In genomic region chr1:164685656-164686055, GRCh38 we compare ENCODE assay signal across 1 cellular context.
TF ChIP-seq lines count a peak whose summit lies in the region.

No MANE protein-coding gene starts in this region.

TF ChIP-seq in K562, 482 proteins besides CTCF, POLR2A, EP300 and RAD21 (continued from another document):
- TF ChIP-seq RERE (CRISPR knock-in tag; IDR thresholded peaks at IDR 0.05; ENCODE audit: borderline replicate concordance) (no peak), ZNF398 (CRISPR knock-in tag; IDR thresholded peaks at IDR 0.05) (no peak), RCOR1 (IDR thresholded peaks at IDR 0.05; ENCODE audit: borderline replicate concordance in 1 of 2, low read depth in 2 of 2, low read length in 2 of 2) (no peak), ZNF740 (CRISPR knock-in tag; IDR thresholded peaks at IDR 0.05) (no peak), ZNF740 (tag; IDR thresholded peaks at IDR 0.05) (no peak), PTRF (tag; IDR thresholded peaks at IDR 0.05) (no peak), COPS2 (conservative IDR thresholded peaks at IDR 0.05) (no peak), MAZ (CRISPR knock-in tag; conservative IDR thresholded peaks at IDR 0.05 in 1 of 2, IDR thresholded peaks at IDR 0.05 in 1 of 2) (no peak), TEAD4 (IDR thresholded peaks at IDR 0.05; ENCODE audit: low read length) (no peak), TEAD4 (CRISPR knock-in tag; IDR thresholded peaks at IDR 0.05; ENCODE audit: borderline replicate concordance) (no peak), E4F1 (CRISPR knock-in tag; IDR thresholded peaks at IDR 0.05; ENCODE audit: borderline replicate concordance) (no peak), YY1 (IDR thresholded peaks at IDR 0.05; ENCODE audit: borderline replicate concordance in 1 of 3, control insufficient read depth in 1 of 3, extremely low read depth in 1 of 3, insufficient read depth in 3 of 3, insufficient read length in 1 of 3, insufficient replicate concordance in 2 of 3, low read depth in 1 of 3, low read length in 2 of 3) (no peak)
